Comparison of ENCODE assay signal across 12 cellular contexts in genomic region chr12:107356266-107356936, GRCh38.
A peak's percentile ranks its signal among the peaks of the same experiment; 100 is the strongest.
DNase-seq lines count a peak whose midpoint lies in the region; ATAC-seq and TF ChIP-seq lines count a peak whose summit lies in the region.
"Had no signal": no experiment of that assay in that cellular context is flagged by ENCODE, and none has a peak within 500 bp of the region (broad histone marks: within the 10 kb centered on the region; RNA-seq: fewer than 3 reads in every experiment).

No MANE protein-coding gene starts in this region.

- 64 to 67% methylated on average over 7 of the region's 7 CpGs for WGBS in GM23248 (ENCODE audit: low coverage in 1 of 2, low lambda C conversion rate in 2 of 2, missing lambda C conversion rate in 2 of 2), 2 experiments

- H3K9me2 ChIP-seq in GM23248 (ENCODE audit: insufficient read depth), result no peaks in the 10 kb centered on the region

- TF ChIP-seq CTCF in activated CD8-positive, alpha-beta T cell treated with anti-CD3 and anti-CD28 coated beads for 36 hours (IDR thresholded peaks at IDR 0.05), result no peak
- TF ChIP-seq CTCF in foreskin fibroblast (IDR thresholded peaks at IDR 0.05; ENCODE audit: low read depth, low read length) (no peak), GM10266 (IDR thresholded peaks at IDR 0.05; ENCODE audit: control insufficient read depth, insufficient read depth, low read depth, missing control alignments) (no peak)

- H3K4me1 Mint-ChIP-seq in activated CD8-positive, alpha-beta T cell treated with anti-CD3 and anti-CD28 coated beads for 36 hours (ENCODE audit: low read depth), result peaks cover 67% of the 10 kb centered on the region

- no peak overlapping the region for H2AFZ ChIP-seq in GM23248

- H3K4me1 ChIP-seq in GM23248 (ENCODE audit: insufficient read depth), result peaks cover 4% of the 10 kb centered on the region
- H3K4me1 ChIP-seq: left ventricle myocardium inferior, prostate gland had no signal

- H3K9ac ChIP-seq in GM23248, result no peak overlapping the region

- peaks cover 3% of the 10 kb centered on the region; the same call in 1 of the 2 replicates for H3K27me3 ChIP-seq in GM23248 (replicated peaks; ENCODE audit: insufficient read depth)

- H3K4me3 ChIP-seq in GM23248, result no peak overlapping the region
- H3K4me3 ChIP-seq in foreskin fibroblast (ENCODE audit: low read depth in 1 of 2, low read length in 2 of 2), result no peak overlapping the region
- H3K4me3 ChIP-seq: left ventricle myocardium inferior, prostate gland had no signal

- intact Hi-C loops in activated CD8-positive, alpha-beta T cell treated with anti-CD3 and anti-CD28 coated beads for 36 hours (cut with micrococcal nuclease), result no loop called here

- H3K27me3 Mint-ChIP-seq in activated CD8-positive, alpha-beta T cell treated with anti-CD3 and anti-CD28 coated beads for 36 hours, result no peaks in the 10 kb centered on the region

- H3K9me3 ChIP-seq in GM23248 (ENCODE audit: low read depth), result no peaks in the 10 kb centered on the region
- H3K9me3 ChIP-seq: left ventricle myocardium inferior, prostate gland had no signal

- no peak overlapping the region for H3K4me2 ChIP-seq in GM23248 (ENCODE audit: unreplicated experiment)

- no peak for TF ChIP-seq POLR2A in GM18505 (IDR thresholded peaks at IDR 0.05; ENCODE audit: borderline replicate concordance, extremely low read depth, insufficient read depth, insufficient read length)

- no peak overlapping the region for H3K27ac Mint-ChIP-seq in activated CD8-positive, alpha-beta T cell treated with anti-CD3 and anti-CD28 coated beads for 36 hours

- H3K27ac ChIP-seq in GM23248, result no peak overlapping the region
- H3K27ac ChIP-seq: left ventricle myocardium inferior, prostate gland had no signal

- peaks cover 4% of the 10 kb centered on the region for H3K9me3 Mint-ChIP-seq in activated CD8-positive, alpha-beta T cell treated with anti-CD3 and anti-CD28 coated beads for 36 hours

- peaks cover 11% of the 10 kb centered on the region for H3K36me3 Mint-ChIP-seq in activated CD8-positive, alpha-beta T cell treated with anti-CD3 and anti-CD28 coated beads for 36 hours (ENCODE audit: low read depth)

- peak; percentile 65 for DNase-seq in AG08396 (ENCODE audit: low spot score)
- peak; percentile 84 for DNase-seq in GM23248
- DNase-seq in activated CD8-positive, alpha-beta T cell treated with anti-CD3 and anti-CD28 coated beads for 36 hours, result no peak
- DNase-seq in foreskin fibroblast, result peak; percentile 51 to 77
- no peak for DNase-seq in activated gamma-delta T cell treated with Interleukin-2 at 50 U/mL for 16 hours
- no peak for DNase-seq in GM10266 (ENCODE audit: extremely low spot score)
- DNase-seq: central memory CD4-positive, alpha-beta T cell; left ventricle myocardium inferior; NCI-H1105 had no signal

- POLR2A ChIA-PET in activated CD8-positive, alpha-beta T cell treated with anti-CD3 and anti-CD28 coated beads for 36 hours (lab: Charles Lee), result interaction anchor here (0.8 to 5.9 kb wide), 5 partner anchors 13 to 43 kb away, joined by 3 to 46 read pairs (median 4); a partner anchor contains a TSS

- H3K36me3 ChIP-seq in GM23248 (ENCODE audit: low read depth), result no peaks in the 10 kb centered on the region
- H3K36me3 ChIP-seq: left ventricle myocardium inferior, prostate gland had no signal

- peak; percentile 43 for ATAC-seq in activated CD8-positive, alpha-beta T cell treated with anti-CD3 and anti-CD28 coated beads for 36 hours
- no peak for ATAC-seq in HG02759 (IDR thresholded peaks at IDR 0.05; ENCODE audit: unreplicated experiment)
- no peak for ATAC-seq in GM18505 (IDR thresholded peaks at IDR 0.05; ENCODE audit: unreplicated experiment)

- in situ Hi-C loops in GM23248 (cut with MboI), result no loop called here

- CTCF ChIA-PET in activated CD8-positive, alpha-beta T cell treated with anti-CD3 and anti-CD28 coated beads for 36 hours (lab: Charles Lee), result interaction anchor here (0.7 to 1.9 kb wide), 8 partner anchors 9 to 224 kb away, joined by 3 to 6 read pairs (median 4); no protein-coding TSS in a partner anchor

- no peaks in the 10 kb centered on the region for H3K79me2 ChIP-seq in GM23248 (ENCODE audit: insufficient read depth)

- H3F3A ChIP-seq in GM23248 (ENCODE audit: insufficient read depth), result peaks cover 19% of the 10 kb centered on the region; the same call in 1 of the 2 replicates

- H3K4me3 Mint-ChIP-seq in activated CD8-positive, alpha-beta T cell treated with anti-CD3 and anti-CD28 coated beads for 36 hours, result no peak overlapping the region

- H4K20me1 ChIP-seq in GM23248 (ENCODE audit: insufficient read depth), result no peaks in the 10 kb centered on the region

Comparison
In these comparisons a context has a peak if more than half of its experiments do, and no peak if none do; other contexts are left out.
1. DNase-seq: peak in AG08396 (single experiment), GM23248 (single experiment) and foreskin fibroblast (2 of 2); none in activated CD8-positive, alpha-beta T cell treated with anti-CD3 and anti-CD28 coated beads for 36 hours (single experiment), activated gamma-delta T cell treated with Interleukin-2 at 50 U/mL for 16 hours (single experiment) and GM10266 (single experiment).